Comparison of ENCODE assay signal across 28 cellular contexts in genomic region chr5:177315411-177315810, GRCh38.
"Had no signal": no experiment of that assay in that cellular context is flagged by ENCODE, and none has a peak within 500 bp of the region (broad histone marks: within the 10 kb centered on the region; RNA-seq: fewer than 3 reads in every experiment).

No MANE protein-coding gene starts in this region.

- FAIRE-seq: endothelial cell of umbilical vein had no signal

- H3K9me3 Mint-ChIP-seq: stimulated activated naive CD8-positive, alpha-beta T cell treated with anti-CD3 and anti-CD28 coated beads, Interleukin-15, amount 100 ng/mL, for 72 hours had no signal

- H3K27ac ChIP-seq: coronary artery, esophagus muscularis mucosa, foreskin keratinocyte, gastroesophageal sphincter, heart left ventricle, hepatocyte, left lung, neural progenitor cell, psoas muscle, skin epidermis, suprapubic skin, transverse colon, vagina had no signal

- H3K9ac ChIP-seq: neural progenitor cell had no signal

- H3K4me3 ChIP-seq: coronary artery, esophagus muscularis mucosa, gastroesophageal sphincter, heart left ventricle, hepatocyte, left lung, neural progenitor cell, psoas muscle, skin epidermis, suprapubic skin, transverse colon, vagina had no signal

- ATAC-seq: foreskin keratinocyte; gastroesophageal sphincter; heart left ventricle; left cardiac atrium; left lung; naive thymus-derived CD4-positive, alpha-beta T cell; psoas muscle; right cardiac atrium; stimulated activated naive CD8-positive, alpha-beta T cell treated with anti-CD3 and anti-CD28 coated beads, Interleukin-15, amount 100 ng/mL, for 72 hours had no signal

- H3K36me3 ChIP-seq: neural progenitor cell, suprapubic skin, transverse colon, vagina had no signal

- H3K9me3 ChIP-seq: esophagus muscularis mucosa, gastroesophageal sphincter, heart left ventricle, left lung, psoas muscle, suprapubic skin, transverse colon, vagina had no signal

- H3K27ac Mint-ChIP-seq: nephron, neural progenitor cell had no signal

- H3K27me3 Mint-ChIP-seq: stimulated activated naive CD8-positive, alpha-beta T cell treated with anti-CD3 and anti-CD28 coated beads, Interleukin-15, amount 100 ng/mL, for 72 hours had no signal

- H3K36me3 Mint-ChIP-seq: neural progenitor cell had no signal

- H3K27me3 ChIP-seq: esophagus muscularis mucosa, foreskin keratinocyte, gastroesophageal sphincter, heart left ventricle, hepatocyte, left lung, suprapubic skin, transverse colon, vagina had no signal

- H3K4me3 Mint-ChIP-seq: stimulated activated naive CD8-positive, alpha-beta T cell treated with anti-CD3 and anti-CD28 coated beads, Interleukin-15, amount 100 ng/mL, for 72 hours had no signal

- DNase-seq: dermis blood vessel endothelial cell; effector memory CD4-positive, alpha-beta T cell; foreskin keratinocyte; left cardiac atrium; left lung; mesendoderm; midbrain; naive thymus-derived CD4-positive, alpha-beta T cell; nucleus accumbens; stimulated activated CD4-positive, alpha-beta T cell treated with anti-CD3 and anti-CD28 coated beads, Interleukin-15, amount 100 ng/mL, for 24 hours; stimulated activated CD4-positive, alpha-beta T cell treated with anti-CD3 and anti-CD28 coated beads, Interleukin-2, amount 100 ng/mL, for 48 hours; stimulated activated CD8-positive, alpha-beta memory T cell treated with anti-CD3 and anti-CD28 coated beads, Interleukin-4, amount 100 ng/mL, for 48 hours; stimulated activated naive CD4-positive, alpha-beta T cell; stimulated activated naive CD8-positive, alpha-beta T cell treated with anti-CD3 and anti-CD28 coated beads, Interleukin-15, amount 100 ng/mL, for 72 hours; transverse colon had no signal

- H3K4me2 ChIP-seq: hepatocyte, neural progenitor cell had no signal

- H2AFZ ChIP-seq: hepatocyte, neural progenitor cell had no signal

- H3K4me1 ChIP-seq: foreskin keratinocyte had no signal
